In genomic region chr3:140711043-140711718, GRCh38 we compare ENCODE assay signal across 1 cellular context.
TF ChIP-seq lines count a peak whose summit lies in the region.

No MANE protein-coding gene starts in this region.

TF ChIP-seq in HepG2, 621 proteins besides CTCF, POLR2A, EP300 and RAD21 (continued from another document and continues in another):
- TF ChIP-seq FOXP4 (CRISPR knock-in tag; IDR thresholded peaks at IDR 0.05): peak; percentile 83
- 0 out of 2 replicates have a peak, but pooled peaks have one; percentile 29 for TF ChIP-seq HOXA5 (CRISPR knock-in tag; IDR thresholded peaks at IDR 0.05)
- TF ChIP-seq ZNF383 (CRISPR knock-in tag; IDR thresholded peaks at IDR 0.05; ENCODE audit: borderline replicate concordance): no peak
- peak; percentile 60; the same call in 1 of the 2 replicates for TF ChIP-seq SOX13 (IDR thresholded peaks at IDR 0.05)
- TF ChIP-seq SOX13 (CRISPR knock-in tag; conservative IDR thresholded peaks at IDR 0.05 in 1 of 2, IDR thresholded peaks at IDR 0.05 in 1 of 2): peak in 1 of 2 experiments; percentile 90; a peak in 2 of 4 replicates
- TF ChIP-seq KAT7 (CRISPR knock-in tag; IDR thresholded peaks at IDR 0.05; ENCODE audit: borderline replicate concordance): peak; percentile 58; the same call in 1 of the 2 replicates
- no peak for TF ChIP-seq ATM (IDR thresholded peaks at IDR 0.05; ENCODE audit: borderline replicate concordance)
- TF ChIP-seq KDM3A (CRISPR knock-in tag; IDR thresholded peaks at IDR 0.05; ENCODE audit: low read depth): no peak
- TF ChIP-seq ZNF18 (CRISPR knock-in tag; IDR thresholded peaks at IDR 0.05; ENCODE audit: insufficient replicate concordance): no peak
- TF ChIP-seq BORCS8-MEF2B (CRISPR knock-in tag; IDR thresholded peaks at IDR 0.05): no peak
- TF ChIP-seq ZNF687 (CRISPR knock-in tag; IDR thresholded peaks at IDR 0.05): no peak
- TF ChIP-seq FOXJ3 (CRISPR knock-in tag; IDR thresholded peaks at IDR 0.05; ENCODE audit: borderline replicate concordance): peak; percentile 92; the same call in 1 of the 2 replicates
- no peak for TF ChIP-seq KLF12 (CRISPR knock-in tag; IDR thresholded peaks at IDR 0.05; ENCODE audit: borderline replicate concordance)
- TF ChIP-seq PHB2 (IDR thresholded peaks at IDR 0.05; ENCODE audit: partially characterized antibody): no peak
- no peak for TF ChIP-seq SAFB2 (CRISPR knock-in tag; IDR thresholded peaks at IDR 0.05; ENCODE audit: borderline replicate concordance, low read depth)
- TF ChIP-seq ZNF253 (CRISPR knock-in tag; IDR thresholded peaks at IDR 0.05; ENCODE audit: borderline replicate concordance): no peak
- TF ChIP-seq GATA4 (IDR thresholded peaks at IDR 0.05; ENCODE audit: borderline replicate concordance, low read depth): peak; percentile 94
- TF ChIP-seq ONECUT2 (CRISPR knock-in tag; IDR thresholded peaks at IDR 0.05): 0 out of 2 replicates have a peak, but pooled peaks have one; percentile 44
- no peak for TF ChIP-seq ZNF263 (CRISPR knock-in tag; IDR thresholded peaks at IDR 0.05)
- no peak for TF ChIP-seq ZNF615 (CRISPR knock-in tag; IDR thresholded peaks at IDR 0.05; ENCODE audit: borderline replicate concordance)
- TF ChIP-seq SKI (IDR thresholded peaks at IDR 0.05; ENCODE audit: partially characterized antibody): no peak
- TF ChIP-seq SIN3B (IDR thresholded peaks at IDR 0.05; ENCODE audit: low read length): no peak
- TF ChIP-seq ZNF317 (CRISPR knock-in tag; IDR thresholded peaks at IDR 0.05): no peak
- no peak for TF ChIP-seq E2F5 (CRISPR knock-in tag; conservative IDR thresholded peaks at IDR 0.05)
- TF ChIP-seq SMYD3 (CRISPR knock-in tag; IDR thresholded peaks at IDR 0.05): 0 out of 2 replicates have a peak, but pooled peaks have one; percentile 21
- no peak for TF ChIP-seq IKZF4 (CRISPR knock-in tag; IDR thresholded peaks at IDR 0.05; ENCODE audit: borderline replicate concordance, low read depth, not compliant biosample characterization)
- TF ChIP-seq ATF6 (CRISPR knock-in tag; conservative IDR thresholded peaks at IDR 0.05): no peak
- TF ChIP-seq HDAC2 (CRISPR knock-in tag; IDR thresholded peaks at IDR 0.05): no peak; the same call in 1 of the 2 replicates
- TF ChIP-seq HNF1A (IDR thresholded peaks at IDR 0.05; ENCODE audit: low read depth): no peak
- TF ChIP-seq HNF1A (CRISPR knock-in tag; IDR thresholded peaks at IDR 0.05; ENCODE audit: borderline replicate concordance): peak; percentile 65; the same call in 1 of the 2 replicates
- peak; percentile 85; the same call in 1 of the 2 replicates for TF ChIP-seq RXRA (CRISPR knock-in tag; IDR thresholded peaks at IDR 0.05)
- TF ChIP-seq MAFK (conservative IDR thresholded peaks at IDR 0.05 in 1 of 2, IDR thresholded peaks at IDR 0.05 in 1 of 2; ENCODE audit: low read length in 2 of 2): no peak
- TF ChIP-seq PTBP1 (IDR thresholded peaks at IDR 0.05; ENCODE audit: low read depth, low read length, poor library complexity, severe bottlenecking): no peak
- peak; percentile 95 for TF ChIP-seq BCL6 (CRISPR knock-in tag; IDR thresholded peaks at IDR 0.05)
- TF ChIP-seq GABPA (IDR thresholded peaks at IDR 0.05; ENCODE audit: low read depth, low read length): no peak
- TF ChIP-seq GABPA (CRISPR knock-in tag; IDR thresholded peaks at IDR 0.05; ENCODE audit: low read depth): no peak
- TF ChIP-seq PITX1 (CRISPR knock-in tag; IDR thresholded peaks at IDR 0.05): peak; percentile 86
- no peak for TF ChIP-seq EED (CRISPR knock-in tag; IDR thresholded peaks at IDR 0.05)
- peak; percentile 97 for TF ChIP-seq ARID5B (CRISPR knock-in tag; IDR thresholded peaks at IDR 0.05)
- peak; percentile 86; the same call in 1 of the 2 replicates for TF ChIP-seq MED13 (CRISPR knock-in tag; IDR thresholded peaks at IDR 0.05)
- TF ChIP-seq ZC3H4 (CRISPR knock-in tag; IDR thresholded peaks at IDR 0.05; ENCODE audit: borderline replicate concordance): no peak
